ENCODE assay signal across 29 cellular contexts in genomic region chr1:29981586-29982239, GRCh38.
"Had no signal": no experiment of that assay in that cellular context is flagged by ENCODE, and none has a peak within 500 bp of the region (broad histone marks: within the 10 kb centered on the region; RNA-seq: fewer than 3 reads in every experiment).

No MANE protein-coding gene starts in this region.

- H3K27me3 Mint-ChIP-seq: activated CD4-positive, alpha-beta memory T cell treated with anti-CD3 and anti-CD28 coated beads, Interleukin-2, amount 10 ng/mL, durations not matched to agents 7 days and 5 days; activated CD4-positive, alpha-beta T cell treated with anti-CD3 and anti-CD28 coated beads, Interleukin-2, amount 10 ng/mL, durations not matched to agents 7 days and 5 days had no signal

- DNase-seq: activated CD4-positive, alpha-beta memory T cell treated with anti-CD3 and anti-CD28 coated beads, Interleukin-2, amount 10 ng/mL, durations not matched to agents 7 days and 5 days; activated CD4-positive, alpha-beta T cell treated with anti-CD3 and anti-CD28 coated beads for 1 hour; activated CD4-positive, alpha-beta T cell treated with anti-CD3 and anti-CD28 coated beads, Interleukin-2, amount 10 ng/mL, durations not matched to agents 7 days and 5 days; activated naive CD8-positive, alpha-beta T cell treated with anti-CD3 and anti-CD28 coated beads, Interleukin-2, amount 50 U/mL, for 24 hours; activated T-cell treated with anti-CD3 and anti-CD28 coated beads, Interleukin-2, amount 50 U/mL, for 48 hours; amygdala; central memory CD4-positive, alpha-beta T cell; foreskin keratinocyte; heart left ventricle; hypothalamus; left ventricle myocardium inferior; naive B cell; nephron progenitor cell; pancreas; psoas muscle; sigmoid colon; small intestine; stimulated activated CD4-positive, alpha-beta T cell treated with anti-CD3 and anti-CD28 coated beads, Interleukin-1b, Interleukin-23, amount 100 ng/mL, for 48 hours; stimulated activated CD4-positive, alpha-beta T cell treated with anti-CD3 and anti-CD28 coated beads, Interleukin-4, amount 100 ng/mL, for 4 hours; stimulated activated CD8-positive, alpha-beta memory T cell treated with anti-CD3 and anti-CD28 coated beads, Interleukin-4, amount 100 ng/mL, for 48 hours; stimulated activated naive CD8-positive, alpha-beta T cell treated with anti-CD3 and anti-CD28 coated beads, Interleukin-15, amount 100 ng/mL, for 72 hours; substantia nigra; T-helper 2 cell; upper lobe of left lung had no signal

- H3K27me3 ChIP-seq: foreskin keratinocyte, pancreas, sigmoid colon, upper lobe of left lung had no signal

- ATAC-seq: activated naive CD8-positive, alpha-beta T cell treated with anti-CD3 and anti-CD28 coated beads, Interleukin-2, amount 50 U/mL, for 24 hours; esophagus mucosa; foreskin keratinocyte; heart left ventricle; pancreas; psoas muscle; stimulated activated memory B cell treated with anti-CD40 and anti-IgM and Interleukin-4, amounts not matched to agents 10 μg/mL and 1 μg/mL and 100 μg/mL, for 72 hours; stimulated activated naive CD8-positive, alpha-beta T cell treated with anti-CD3 and anti-CD28 coated beads, Interleukin-15, amount 100 ng/mL, for 72 hours had no signal

- H3K27ac Mint-ChIP-seq: activated CD4-positive, alpha-beta memory T cell treated with anti-CD3 and anti-CD28 coated beads, Interleukin-2, amount 10 ng/mL, durations not matched to agents 7 days and 5 days; activated CD4-positive, alpha-beta T cell treated with anti-CD3 and anti-CD28 coated beads, Interleukin-2, amount 10 ng/mL, durations not matched to agents 7 days and 5 days; activated naive CD4-positive, alpha-beta T cell treated with anti-CD3 and anti-CD28 coated beads, Interleukin-2, amount 50 U/mL, for 24 hours; activated naive CD8-positive, alpha-beta T cell treated with anti-CD3 and anti-CD28 coated beads, Interleukin-2, amount 50 U/mL, for 24 hours; activated T-helper 2 cell treated with anti-CD3 and anti-CD28 coated beads, Interferon-gamma antibody, Interleukin-2, Interleukin-4, amounts not matched to agents 10 μg/mL and 5 μg/mL and 100 μg/mL, durations not matched to agents 14 hours and 24 hours and 36 hours; naive B cell; nephron progenitor cell; stimulated activated memory B cell treated with anti-CD40 and anti-IgM and Interleukin-4, amounts not matched to agents 10 μg/mL and 1 μg/mL and 100 μg/mL, for 72 hours; stimulated activated naive CD8-positive, alpha-beta T cell treated with anti-CD3 and anti-CD28 coated beads, Interleukin-15, amount 100 ng/mL, for 72 hours had no signal

- H3K4me1 Mint-ChIP-seq: activated CD4-positive, alpha-beta memory T cell treated with anti-CD3 and anti-CD28 coated beads, Interleukin-2, amount 10 ng/mL, durations not matched to agents 7 days and 5 days; activated CD4-positive, alpha-beta T cell treated with anti-CD3 and anti-CD28 coated beads, Interleukin-2, amount 10 ng/mL, durations not matched to agents 7 days and 5 days; activated naive CD4-positive, alpha-beta T cell treated with anti-CD3 and anti-CD28 coated beads, Interleukin-2, amount 50 U/mL, for 24 hours; activated naive CD8-positive, alpha-beta T cell treated with anti-CD3 and anti-CD28 coated beads, Interleukin-2, amount 50 U/mL, for 24 hours; naive B cell; stimulated activated memory B cell treated with anti-CD40 and anti-IgM and Interleukin-4, amounts not matched to agents 10 μg/mL and 1 μg/mL and 100 μg/mL, for 72 hours; stimulated activated naive CD8-positive, alpha-beta T cell treated with anti-CD3 and anti-CD28 coated beads, Interleukin-15, amount 100 ng/mL, for 72 hours had no signal

- H3K4me1 ChIP-seq: breast epithelium, foreskin keratinocyte, left ventricle myocardium inferior, psoas muscle, sigmoid colon had no signal

- H3K36me3 ChIP-seq: breast epithelium, heart left ventricle, left ventricle myocardium inferior, pancreas, sigmoid colon, upper lobe of left lung had no signal

- H3K4me3 Mint-ChIP-seq: activated CD4-positive, alpha-beta memory T cell treated with anti-CD3 and anti-CD28 coated beads, Interleukin-2, amount 10 ng/mL, durations not matched to agents 7 days and 5 days; activated CD4-positive, alpha-beta T cell treated with anti-CD3 and anti-CD28 coated beads, Interleukin-2, amount 10 ng/mL, durations not matched to agents 7 days and 5 days; activated naive CD4-positive, alpha-beta T cell treated with anti-CD3 and anti-CD28 coated beads, Interleukin-2, amount 50 U/mL, for 24 hours; activated naive CD8-positive, alpha-beta T cell treated with anti-CD3 and anti-CD28 coated beads, Interleukin-2, amount 50 U/mL, for 24 hours; naive B cell; nephron progenitor cell; stimulated activated memory B cell treated with anti-CD40 and anti-IgM and Interleukin-4, amounts not matched to agents 10 μg/mL and 1 μg/mL and 100 μg/mL, for 72 hours; stimulated activated naive CD8-positive, alpha-beta T cell treated with anti-CD3 and anti-CD28 coated beads, Interleukin-15, amount 100 ng/mL, for 72 hours had no signal

- H3K4me3 ChIP-seq: breast epithelium, heart left ventricle, left ventricle myocardium inferior, pancreas, psoas muscle, sigmoid colon, upper lobe of left lung had no signal

- H3K36me3 Mint-ChIP-seq: activated naive CD4-positive, alpha-beta T cell treated with anti-CD3 and anti-CD28 coated beads, Interleukin-2, amount 50 U/mL, for 24 hours; stimulated activated memory B cell treated with anti-CD40 and anti-IgM and Interleukin-4, amounts not matched to agents 10 μg/mL and 1 μg/mL and 100 μg/mL, for 72 hours had no signal

- H3K27ac ChIP-seq: breast epithelium, foreskin keratinocyte, heart left ventricle, left ventricle myocardium inferior, pancreas, psoas muscle, sigmoid colon, upper lobe of left lung had no signal

- H3K9me3 ChIP-seq: breast epithelium, pancreas, sigmoid colon had no signal

- H3K9me3 Mint-ChIP-seq: activated CD4-positive, alpha-beta T cell treated with anti-CD3 and anti-CD28 coated beads, Interleukin-2, amount 10 ng/mL, durations not matched to agents 7 days and 5 days had no signal
